ENCODE assay signal across 9 cellular contexts in genomic region chr9:34197756-34198711, GRCh38. TPM values are rescaled to one million over a fixed set of nuclear protein-coding genes. Genes with fewer than 3 reads are reported as not detected.
DNase-seq lines count a peak whose midpoint lies in the region; ATAC-seq and TF ChIP-seq lines count a peak whose summit lies in the region.
"Had no signal": no experiment of that assay in that cellular context is flagged by ENCODE, and none has a peak within 500 bp of the region (broad histone marks: within the 10 kb centered on the region; RNA-seq: fewer than 3 reads in every experiment).

No MANE protein-coding gene starts in this region.

- H3K36me3 Mint-ChIP-seq in central memory CD8-positive, alpha-beta T cell (ENCODE audit: insufficient read depth) = peaks cover 30% of the 10 kb centered on the region

- no peak for TF ChIP-seq CTCF in DOHH2 (IDR thresholded peaks at IDR 0.05; ENCODE audit: low read depth, low read length, poor library complexity, severe bottlenecking)

- H3K36me3 ChIP-seq in DOHH2 (ENCODE audit: control insufficient read depth, low read length) = peaks cover 24% of the 10 kb centered on the region

- peaks cover 61% of the 10 kb centered on the region for H3K4me1 Mint-ChIP-seq in central memory CD8-positive, alpha-beta T cell

- H3K4me2 ChIP-seq in DOHH2 (ENCODE audit: low read length) = peak overlapping the region; percentile 17; the same call in 1 of the 2 replicates

- peaks cover 7% of the 10 kb centered on the region; the same call in 1 of the 2 replicates for H4K20me1 ChIP-seq in DOHH2 (ENCODE audit: control insufficient read depth, insufficient read depth, low read depth, low read length)

- H3K9me3 Mint-ChIP-seq in central memory CD8-positive, alpha-beta T cell = no peaks in the 10 kb centered on the region

- peak overlapping the region; percentile 46 for H3K27ac Mint-ChIP-seq in central memory CD8-positive, alpha-beta T cell (ENCODE audit: low read depth)

- H3K4me3 ChIP-seq in DOHH2 (ENCODE audit: low read length) = no peak overlapping the region
- H3K4me3 ChIP-seq: Peyer's patch had no signal

- H3K27ac ChIP-seq in DOHH2 (ENCODE audit: low read depth, low read length) = no peak overlapping the region
- H3K27ac ChIP-seq: Peyer's patch had no signal

- H3F3A ChIP-seq in DOHH2 (ENCODE audit: control insufficient read depth, insufficient read depth) = 0 out of 2 replicates have a peak, but pooled peaks cover 2% of the 10 kb centered on the region

- H3K9me2 ChIP-seq in DOHH2 (replicated peaks; ENCODE audit: control insufficient read depth, low read length) = no peaks in the 10 kb centered on the region

- H3K4me3 Mint-ChIP-seq in central memory CD8-positive, alpha-beta T cell = peak overlapping the region; percentile 9

- H3K27me3 Mint-ChIP-seq in central memory CD8-positive, alpha-beta T cell = no peaks in the 10 kb centered on the region

- H3K27me3 ChIP-seq in DOHH2 (ENCODE audit: control insufficient read depth, low read length) = no peaks in the 10 kb centered on the region
- H3K27me3 ChIP-seq: Peyer's patch had no signal

- H3K4me1 ChIP-seq in DOHH2 (ENCODE audit: control insufficient read depth, low read length) = peaks cover 20% of the 10 kb centered on the region

- H3K9me3 ChIP-seq in DOHH2 (ENCODE audit: control insufficient read depth, insufficient read depth, low read length) = no peaks in the 10 kb centered on the region
- H3K9me3 ChIP-seq: Peyer's patch had no signal

- DNase-seq in M059J (ENCODE audit: low read depth) (peak; percentile 21), myocyte (ENCODE audit: low read depth) (peak; percentile 57), midbrain (lab: John Stamatoyannopoulos, UW) (no peak)
- no peak for DNase-seq in central memory CD8-positive, alpha-beta T cell (ENCODE audit: low spot score in 2 of 2)
- DNase-seq in central memory CD4-positive, alpha-beta T cell = no peak
- DNase-seq: Peyer's patch had no signal

- H3K79me2 ChIP-seq in DOHH2 (ENCODE audit: control insufficient read depth, low read length) = peaks cover 93% of the 10 kb centered on the region

- no peak for ATAC-seq in central memory CD8-positive, alpha-beta T cell (replicated peaks; ENCODE audit: extremely low read depth, poor library complexity, severe bottlenecking)
- ATAC-seq in GM21825 (IDR thresholded peaks at IDR 0.05; ENCODE audit: unreplicated experiment) = no peak
- ATAC-seq in GM21576 (IDR thresholded peaks at IDR 0.05; ENCODE audit: unreplicated experiment) = no peak

RNA-seq across cellular contexts. Expression of gene UBAP1, which starts 19.2 kb away (rescaled TPM):
- 33.2 and 40.4 TPM in 2 replicates for total RNA-seq in M059J (2014; rRNA removed; shearing (Covaris generic))
- total RNA-seq in myocyte = 28.6 and 30.5 TPM in 2 replicates
- 54.7 TPM for polyA plus RNA-seq in myocyte (2012)

Comparison
In these comparisons a context has a peak if more than half of its experiments do, and no peak if none do; other contexts are left out.
1. DNase-seq: peak in M059J (single experiment) and myocyte (single experiment); none in central memory CD8-positive, alpha-beta T cell (0 of 2), midbrain (single experiment) and central memory CD4-positive, alpha-beta T cell (single experiment).